16 cellular contexts compared by ENCODE assay signal in the genomic region with DNA sequence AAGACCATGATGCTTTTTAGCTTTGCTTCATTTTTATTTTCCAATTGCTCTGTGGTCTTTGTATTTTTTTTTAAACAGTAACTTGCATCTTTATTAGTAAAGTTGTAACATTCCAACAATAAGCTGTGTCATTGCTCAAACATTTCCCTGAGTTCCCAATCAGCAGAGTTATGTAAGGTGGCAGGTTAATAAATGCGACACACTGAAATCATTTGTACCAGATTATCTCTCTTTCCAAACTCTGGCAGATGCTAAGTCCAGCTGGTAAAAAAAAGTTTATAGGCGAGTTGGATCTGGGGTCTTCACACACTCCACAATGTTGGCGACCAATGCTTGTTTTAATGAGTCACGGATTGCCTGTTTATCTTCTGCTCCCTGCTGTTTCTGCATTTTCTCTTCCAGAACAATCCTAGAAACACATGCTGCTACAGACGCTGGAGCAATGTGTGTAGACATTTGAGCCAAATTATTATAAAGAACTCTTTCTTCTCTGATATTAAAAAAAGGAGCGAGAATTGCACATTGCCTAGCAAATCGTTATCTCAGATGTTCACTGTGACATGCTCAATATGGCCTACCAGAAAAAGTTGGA.
DNase-seq lines count a peak whose midpoint lies in the region; ATAC-seq and TF ChIP-seq lines count a peak whose summit lies in the region.
"Had no signal": no experiment of that assay in that cellular context is flagged by ENCODE, and none has a peak within 500 bp of the region (broad histone marks: within the 10 kb centered on the region; RNA-seq: fewer than 3 reads in every experiment).

No MANE protein-coding gene starts in this region.

- H3K9me3 ChIP-seq in vagina, result no peaks in the 10 kb centered on the region

- no peak overlapping the region for H3K27ac Mint-ChIP-seq in mesothelial cell of epicardium
- H3K27ac Mint-ChIP-seq: B cell; effector memory CD8-positive, alpha-beta T cell; H9 had no signal

- peak; percentile 16 for DNase-seq in AG20443 (ENCODE audit: low spot score)
- peak; percentile 61 to 89 for DNase-seq in NCI-H524 (lab: John Stamatoyannopoulos, UW)
- DNase-seq in fibroblast of gingiva (ENCODE audit: low read depth), result peak; percentile 55
- DNase-seq in mesendoderm, result peak; percentile 58
- no peak for DNase-seq in vagina (ENCODE audit: extremely low spot score in 2 of 2)
- no peak for DNase-seq in mesenteric fat pad (ENCODE audit: low spot score)
- DNase-seq in mesothelial cell of epicardium (ENCODE audit: low spot score in 2 of 2, unreplicated experiment in 2 of 2), result no peak
- DNase-seq: activated CD4-positive, alpha-beta T cell treated with anti-CD3 and anti-CD28 coated beads for 48 hours; activated naive CD4-positive, alpha-beta T cell treated with Interleukin-2 at 50 U/mL for 16 hours; effector memory CD8-positive, alpha-beta T cell; H9; Kasumi-1; NCI-H1436 had no signal

- H3K56ac ChIP-seq in mesendoderm (ENCODE audit: low read length), result no peak overlapping the region

- intact Hi-C loops in vagina (cut with DNase I), result no loop called here

- H3K27me3 ChIP-seq in mesendoderm (ENCODE audit: insufficient read depth, low read length, poor library complexity) (no peaks in the 10 kb centered on the region), vagina (no peaks in the 10 kb centered on the region)

- TF ChIP-seq CTCF in vagina (IDR thresholded peaks at IDR 0.05) (no peak), mesothelial cell of epicardium (IDR thresholded peaks at IDR 0.05; ENCODE audit: unreplicated experiment) (no peak)

- no peaks in the 10 kb centered on the region for H3K36me3 Mint-ChIP-seq in mesothelial cell of epicardium

- no peak for TF ChIP-seq POLR2A in vagina (IDR thresholded peaks at IDR 0.05)

- no CpG with 5 or more reads among the region's 7 CpGs for WGBS in mesendoderm (ENCODE audit: extremely low coverage, insufficient coverage, low lambda C conversion rate)

- no peaks in the 10 kb centered on the region for H3K9me3 Mint-ChIP-seq in mesothelial cell of epicardium
- H3K9me3 Mint-ChIP-seq: effector memory CD8-positive, alpha-beta T cell; H9 had no signal

- peaks cover 6% of the 10 kb centered on the region for H3K27me3 Mint-ChIP-seq in mesothelial cell of epicardium (ENCODE audit: low read depth)

- no peak overlapping the region for H3K4me3 ChIP-seq in mesendoderm (ENCODE audit: low read length)
- no peak overlapping the region for H3K4me3 ChIP-seq in vagina

- no peak overlapping the region for H3K23ac ChIP-seq in mesendoderm (ENCODE audit: low read length)

- H4K8ac ChIP-seq in mesendoderm (ENCODE audit: low read depth, low read length), result no peak overlapping the region

- no peaks in the 10 kb centered on the region for H3K79me2 ChIP-seq in mesendoderm (ENCODE audit: control insufficient read depth, insufficient read depth, low read length)

- no peak overlapping the region for H3K4me2 ChIP-seq in mesendoderm (ENCODE audit: low read length)

- H3K4me1 Mint-ChIP-seq in mesothelial cell of epicardium, result peaks cover 10% of the 10 kb centered on the region
- H3K4me1 Mint-ChIP-seq: B cell had no signal

- no peak overlapping the region for H2BK120ac ChIP-seq in mesendoderm (ENCODE audit: low read depth, low read length)

- no peak overlapping the region for H3K18ac ChIP-seq in mesendoderm (ENCODE audit: low read length)

- no peak overlapping the region for H4K5ac ChIP-seq in mesendoderm (ENCODE audit: low read length)

- H3K4me1 ChIP-seq in mesendoderm (ENCODE audit: control insufficient read depth, low read depth, low read length) (peaks cover 2% of the 10 kb centered on the region), vagina (peaks cover 7% of the 10 kb centered on the region)

- H2BK15ac ChIP-seq in mesendoderm (replicated peaks; ENCODE audit: low read depth), result no peak overlapping the region

- no peak for ATAC-seq in GM21723 (IDR thresholded peaks at IDR 0.05; ENCODE audit: unreplicated experiment)
- ATAC-seq: effector memory CD8-positive, alpha-beta T cell; SK-N-SH treated with all-trans-retinoic acid at 6 μM for 48 hours had no signal

- H3K9ac ChIP-seq in mesendoderm (ENCODE audit: low read length), result no peak overlapping the region

- no peak overlapping the region for H2BK5ac ChIP-seq in mesendoderm (ENCODE audit: low read length)

- no peak overlapping the region for H3K27ac ChIP-seq in mesendoderm (ENCODE audit: low read depth, low read length)
- H3K27ac ChIP-seq in vagina, result no peak overlapping the region

- H3K36me3 ChIP-seq in mesendoderm (ENCODE audit: control insufficient read depth, insufficient read depth, low read length), result no peaks in the 10 kb centered on the region
- H3K36me3 ChIP-seq in vagina, result no peaks in the 10 kb centered on the region

- H3K4me3 Mint-ChIP-seq in mesothelial cell of epicardium, result no peak overlapping the region
- H3K4me3 Mint-ChIP-seq: B cell; effector memory CD8-positive, alpha-beta T cell; H9 had no signal

- no peaks in the 10 kb centered on the region for H3K79me1 ChIP-seq in mesendoderm (ENCODE audit: low read length)

- no peak overlapping the region for H3K4ac ChIP-seq in mesendoderm (ENCODE audit: low read depth, low read length)

- H2AK5ac ChIP-seq in mesendoderm (ENCODE audit: low read length), result no peak overlapping the region

Comparison
In these comparisons a context has a peak if more than half of its experiments do, and no peak if none do; other contexts are left out.
1. DNase-seq: peak in AG20443 (single experiment), NCI-H524 (2 of 2), fibroblast of gingiva (single experiment) and mesendoderm (single experiment); none in vagina (0 of 2), mesenteric fat pad (single experiment) and mesothelial cell of epicardium (0 of 2).